Comparison of ENCODE assay signal across 8 cellular contexts in genomic region chr15:59685737-59686297, GRCh38. TPM values are rescaled to one million over a fixed set of nuclear protein-coding genes. Genes with fewer than 3 reads are reported as not detected.
DNase-seq lines count a peak whose midpoint lies in the region; ATAC-seq and TF ChIP-seq lines count a peak whose summit lies in the region.

No MANE protein-coding gene starts in this region.

- no peak overlapping the region for H3K27ac Mint-ChIP-seq in central memory CD8-positive, alpha-beta T cell (ENCODE audit: low read depth)

- peaks cover 34% of the 10 kb centered on the region for H3K4me1 Mint-ChIP-seq in central memory CD8-positive, alpha-beta T cell

- TF ChIP-seq CTCF in NB4 (IDR thresholded peaks at IDR 0.05; ENCODE audit: low read depth, low read length) = no peak
- no peak for TF ChIP-seq CTCF in neutrophil (IDR thresholded peaks at IDR 0.05)
- TF ChIP-seq CTCF in foreskin keratinocyte (conservative IDR thresholded peaks at IDR 0.05) = no peak

- H3K4me1 ChIP-seq in neutrophil (ENCODE audit: control insufficient read depth in 1 of 2, insufficient read depth in 1 of 2, low read depth in 1 of 2, low read length in 1 of 2) (peaks cover 38 to 48% of the 10 kb centered on the region in 2 experiments), foreskin keratinocyte (peaks cover 7% of the 10 kb centered on the region)

- TF ChIP-seq POLR2A in NB4 (IDR thresholded peaks at IDR 0.05; ENCODE audit: extremely low read depth, insufficient read length) = no peak

- no peaks in the 10 kb centered on the region for H3K9me3 ChIP-seq in neutrophil

- H3K27me3 ChIP-seq in neutrophil (no peaks in the 10 kb centered on the region), foreskin keratinocyte (no peaks in the 10 kb centered on the region)

- H3K4me3 ChIP-seq in NB4 (ENCODE audit: low read depth, low read length) = peak overlapping the region; percentile 95
- H3K4me3 ChIP-seq in neutrophil (ENCODE audit: low read depth in 1 of 2, low read length in 1 of 2) = peak overlapping the region; percentile 81 to 98

- DNase-seq in EH (ENCODE audit: low read depth) (peak; percentile 36), NB4 (ENCODE audit: low read depth) (peak; percentile 42), foreskin keratinocyte (no peak), HuH-7 (ENCODE audit: low spot score) (no peak), caudate nucleus (lab: John Stamatoyannopoulos, UW) (no peak), HT-29 (ENCODE audit: low spot score) (no peak)
- no peak for DNase-seq in central memory CD8-positive, alpha-beta T cell (ENCODE audit: low spot score in 2 of 2)

- H3K9me3 Mint-ChIP-seq in central memory CD8-positive, alpha-beta T cell = no peaks in the 10 kb centered on the region

- no peak for ATAC-seq in central memory CD8-positive, alpha-beta T cell (replicated peaks; ENCODE audit: extremely low read depth, poor library complexity, severe bottlenecking)
- no peak for ATAC-seq in foreskin keratinocyte

- H3K36me3 ChIP-seq in neutrophil = peaks cover 14% of the 10 kb centered on the region

- H3K27me3 Mint-ChIP-seq in central memory CD8-positive, alpha-beta T cell = no peaks in the 10 kb centered on the region

- peak overlapping the region; percentile 36 for H3K4me3 Mint-ChIP-seq in central memory CD8-positive, alpha-beta T cell

- peaks cover 47% of the 10 kb centered on the region for H3K36me3 Mint-ChIP-seq in central memory CD8-positive, alpha-beta T cell (ENCODE audit: insufficient read depth)

- H3K27ac ChIP-seq in neutrophil = peak overlapping the region; percentile 99
- no peak overlapping the region for H3K27ac ChIP-seq in foreskin keratinocyte
- no peak overlapping the region for H3K27ac ChIP-seq in caudate nucleus (ENCODE audit: low read depth, low read length)

RNA-seq across cellular contexts. Expression of gene BNIP2, which starts 3.3 kb away (rescaled TPM):
- 62.8 and 70.4 TPM in 2 replicates for total RNA-seq in foreskin keratinocyte
- polyA plus RNA-seq in foreskin keratinocyte = 28.0 and 30.1 TPM in 2 replicates
- total RNA-seq in HT-29 (2014; rRNA removed; shearing (Covaris generic)) = 58.8 and 63.2 TPM in 2 replicates

RNA-seq across cellular contexts. Expression of gene GTF2A2, which starts 28.5 kb away (rescaled TPM):
- total RNA-seq in foreskin keratinocyte = 71.5 and 78.4 TPM in 2 replicates
- polyA plus RNA-seq in foreskin keratinocyte = 108 and 123 TPM in 2 replicates
- total RNA-seq in HT-29 (2014; rRNA removed; shearing (Covaris generic)) = 81.4 and 95.4 TPM in 2 replicates

Comparison
In these comparisons a context has a peak if more than half of its experiments do, and no peak if none do; other contexts are left out.
1. DNase-seq: peak in EH (single experiment) and NB4 (single experiment); none in central memory CD8-positive, alpha-beta T cell (0 of 2), foreskin keratinocyte (0 of 2), HuH-7 (single experiment), caudate nucleus (0 of 61) and HT-29 (single experiment).